8 cellular contexts compared by ENCODE assay signal in the genomic region with DNA sequence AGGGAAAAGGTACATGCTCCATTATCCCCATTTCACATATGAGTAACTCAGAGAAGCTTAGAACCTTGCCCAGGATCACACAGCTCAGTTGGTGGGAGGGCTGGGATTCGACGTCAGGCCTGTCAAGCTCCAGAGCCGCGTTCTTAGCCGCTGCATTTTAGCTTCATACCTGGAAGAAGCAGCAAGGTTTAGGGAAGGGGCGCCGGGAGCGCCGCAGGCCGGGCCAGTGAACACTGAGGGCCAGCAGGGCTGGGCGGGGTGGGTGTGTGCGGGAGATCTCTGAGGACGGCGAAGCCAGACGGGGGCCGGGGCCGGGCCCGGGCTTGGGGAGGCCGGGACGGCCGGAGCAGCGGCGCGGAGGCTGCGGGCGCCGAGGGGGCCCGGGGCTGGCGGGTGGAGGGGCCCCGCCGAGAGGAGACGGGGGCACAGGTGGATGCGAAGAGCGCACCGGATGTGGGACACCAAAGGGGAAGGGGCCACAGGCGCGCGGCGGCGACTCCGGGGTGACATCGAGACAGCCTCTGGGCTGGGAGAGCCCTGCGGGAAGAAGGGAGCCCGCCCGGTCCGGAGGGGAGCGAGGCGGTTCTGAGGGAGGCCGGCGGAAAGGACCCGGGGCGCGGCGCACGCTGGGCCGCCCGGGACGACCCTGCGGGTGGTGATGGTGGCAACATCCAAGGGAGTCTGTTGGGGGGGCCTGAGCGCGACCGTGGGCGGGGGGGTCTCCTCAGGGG. TPM values are rescaled to one million over a fixed set of nuclear protein-coding genes. Genes with fewer than 3 reads are reported as not detected.
DNase-seq lines count a peak whose midpoint lies in the region; ATAC-seq and TF ChIP-seq lines count a peak whose summit lies in the region.

No MANE protein-coding gene starts in this region.

- H3K27ac Mint-ChIP-seq in type B pancreatic cell: peak overlapping the region; percentile 82

- H3K79me2 ChIP-seq in fibroblast of lung (ENCODE audit: control insufficient read depth, insufficient read depth, low read length) (peaks cover 4% of the 10 kb centered on the region), osteoblast (ENCODE audit: insufficient read depth, low read length) (peaks cover 42% of the 10 kb centered on the region)

- H3K27ac ChIP-seq in fibroblast of lung (ENCODE audit: insufficient read depth, low read length) (peak overlapping the region; percentile 76), osteoblast (ENCODE audit: low read depth, low read length) (peak overlapping the region; percentile 78)

- H3K4me3 Mint-ChIP-seq in type B pancreatic cell: peak overlapping the region; percentile 90

- no peak for TF ChIP-seq CTCF in fibroblast of lung (conservative IDR thresholded peaks at IDR 0.05 in 1 of 2, IDR thresholded peaks at IDR 0.05 in 1 of 2; ENCODE audit: low read depth in 1 of 2, low read length in 2 of 2)
- no peak for TF ChIP-seq CTCF in osteoblast (IDR thresholded peaks at IDR 0.05; ENCODE audit: extremely low read depth, low read depth, low read length)
- TF ChIP-seq CTCF in type B pancreatic cell (conservative IDR thresholded peaks at IDR 0.05): no peak

- H3K4me2 ChIP-seq in fibroblast of lung (ENCODE audit: extremely low read depth, insufficient read depth, low read length) (peak overlapping the region; percentile 91), osteoblast (ENCODE audit: insufficient read depth, low read length) (peak overlapping the region; percentile 75)

- peak; percentile 44 for DNase-seq in ELR (ENCODE audit: low read depth)
- DNase-seq in LHCN-M2 (ENCODE audit: low read depth): peak; percentile 14
- DNase-seq in activated T-cell treated with anti-CD3 and anti-CD28 coated beads for 48 hours (ENCODE audit: low read depth): peak; percentile 51
- DNase-seq in fibroblast of lung (ENCODE audit: low read depth in 2 of 2): peak in 1 of 2 donors; percentile 13
- peak; percentile 89 for DNase-seq in osteoblast (ENCODE audit: insufficient read length, low spot score, missing footprints)
- DNase-seq in type B pancreatic cell (ENCODE audit: extremely low spot score, unreplicated experiment): no peak
- DNase-seq in hippocampal formation (lab: John Stamatoyannopoulos, UW): no peak

- H3K36me3 ChIP-seq in fibroblast of lung (ENCODE audit: control insufficient read depth, insufficient read depth, low read length): peaks cover 12% of the 10 kb centered on the region
- H3K36me3 ChIP-seq in osteoblast (ENCODE audit: insufficient read depth, low read length): peaks cover 45% of the 10 kb centered on the region

- H4K20me1 ChIP-seq in fibroblast of lung (ENCODE audit: control insufficient read depth, extremely low read depth, insufficient read depth, low read length): no peaks in the 10 kb centered on the region
- peaks cover 18% of the 10 kb centered on the region for H4K20me1 ChIP-seq in osteoblast (ENCODE audit: insufficient read depth, low read length)

- H3K4me1 ChIP-seq in fibroblast of lung (ENCODE audit: control insufficient read depth, extremely low read depth, insufficient read depth, low read length) (peaks cover 2% of the 10 kb centered on the region), osteoblast (ENCODE audit: insufficient read depth, low read length) (peaks cover 9% of the 10 kb centered on the region)

- peak overlapping the region; percentile 86 for H3K9ac ChIP-seq in fibroblast of lung (ENCODE audit: insufficient read depth, low read length)

- H3K27me3 ChIP-seq in fibroblast of lung (ENCODE audit: control insufficient read depth, insufficient read depth, low read length) (no peaks in the 10 kb centered on the region), osteoblast (ENCODE audit: insufficient read depth, low read length) (no peaks in the 10 kb centered on the region)

- peak; percentile 18 for ATAC-seq in GM21786 (IDR thresholded peaks at IDR 0.05; ENCODE audit: unreplicated experiment)

- no peaks in the 10 kb centered on the region for H3K9me3 Mint-ChIP-seq in type B pancreatic cell

- H3K27me3 Mint-ChIP-seq in type B pancreatic cell: no peaks in the 10 kb centered on the region

- H3K9me3 ChIP-seq in fibroblast of lung (ENCODE audit: control insufficient read depth, insufficient read depth, low read depth, low read length) (no peaks in the 10 kb centered on the region), osteoblast (ENCODE audit: low read depth, low read length) (no peaks in the 10 kb centered on the region)

- H3K4me1 Mint-ChIP-seq in type B pancreatic cell (ENCODE audit: unreplicated experiment): peaks cover 21% of the 10 kb centered on the region

- peak overlapping the region; percentile 10 for H2AFZ ChIP-seq in fibroblast of lung (ENCODE audit: low read length)
- H2AFZ ChIP-seq in osteoblast (ENCODE audit: low read length): peak overlapping the region; percentile 43

- H3K4me3 ChIP-seq in fibroblast of lung (replicated peaks in 1 of 4; ENCODE audit: control extremely low read depth in 1 of 4, insufficient read depth in 1 of 4, low read depth in 3 of 4, low read length in 4 of 4): peak overlapping the region; percentile 66 to 79 (median 72)
- peak overlapping the region; percentile 83 for H3K4me3 ChIP-seq in osteoblast (ENCODE audit: insufficient read depth, low read length)

- H3K36me3 Mint-ChIP-seq in type B pancreatic cell: peaks cover 20% of the 10 kb centered on the region

RNA-seq across cellular contexts. Expression of a gene that starts 0.5 kb away (rescaled TPM):
- total RNA-seq in LHCN-M2 (2014; rRNA removed) (20.7 and 29.2 TPM in 2 replicates), fibroblast of lung (10.5 and 12.6 TPM in 2 replicates), osteoblast (30.4 and 35.8 TPM in 2 replicates), type B pancreatic cell (ENCODE audit: low replicate concordance) (27.1 and 33.5 TPM in 2 replicates)
- polyA plus RNA-seq in LHCN-M2 (2012): 15.6 TPM
- polyA plus RNA-seq in fibroblast of lung: 15.2 and 17.9 TPM in 2 replicates
- 15.3 and 17.8 TPM in 2 replicates for polyA plus RNA-seq in fibroblast of lung (2012)
- 16.0 and 38.4 TPM in 2 replicates for polyA minus RNA-seq in fibroblast of lung (ENCODE audit: low replicate concordance)

RNA-seq across cellular contexts. Expression of a gene that starts 25.5 kb away (rescaled TPM):
- total RNA-seq in LHCN-M2 (2014; rRNA removed) (57.6 and 85.6 TPM in 2 replicates), fibroblast of lung (47.0 and 60.9 TPM in 2 replicates), osteoblast (63.1 and 76.7 TPM in 2 replicates), type B pancreatic cell (ENCODE audit: low replicate concordance) (131 and 139 TPM in 2 replicates)
- 66.0 TPM for polyA plus RNA-seq in LHCN-M2 (2012)
- 37.9 and 53.3 TPM in 2 replicates for polyA plus RNA-seq in fibroblast of lung
- polyA plus RNA-seq in fibroblast of lung (2012): 52.0 and 60.9 TPM in 2 replicates
- 166 and 290 TPM in 2 replicates for polyA minus RNA-seq in fibroblast of lung (ENCODE audit: low replicate concordance)

RNA-seq across cellular contexts. Expression of a gene that starts 29.1 kb away (rescaled TPM):
- 32.5 and 40.1 TPM in 2 replicates for total RNA-seq in LHCN-M2 (2014; rRNA removed)
- 85.1 TPM for polyA plus RNA-seq in LHCN-M2 (2012)
- 16.2 and 21.3 TPM in 2 replicates for total RNA-seq in fibroblast of lung
- 31.0 and 35.8 TPM in 2 replicates for polyA plus RNA-seq in fibroblast of lung
- polyA plus RNA-seq in fibroblast of lung (2012): 58.3 and 68.8 TPM in 2 replicates
- polyA minus RNA-seq in fibroblast of lung (ENCODE audit: low replicate concordance): 1.6 and 6.2 TPM in 2 replicates
- total RNA-seq in osteoblast: 11.2 and 12.7 TPM in 2 replicates
- 32.6 and 37.1 TPM in 2 replicates for total RNA-seq in type B pancreatic cell (ENCODE audit: low replicate concordance)

Comparison
In these comparisons a context has a peak if more than half of its experiments do, and no peak if none do; other contexts are left out.
1. DNase-seq: peak in ELR (single experiment), LHCN-M2 (single experiment), activated T-cell treated with anti-CD3 and anti-CD28 coated beads for 48 hours (single experiment) and osteoblast (single experiment); none in type B pancreatic cell (single experiment) and hippocampal formation (0 of 2).